In the genomic region with DNA sequence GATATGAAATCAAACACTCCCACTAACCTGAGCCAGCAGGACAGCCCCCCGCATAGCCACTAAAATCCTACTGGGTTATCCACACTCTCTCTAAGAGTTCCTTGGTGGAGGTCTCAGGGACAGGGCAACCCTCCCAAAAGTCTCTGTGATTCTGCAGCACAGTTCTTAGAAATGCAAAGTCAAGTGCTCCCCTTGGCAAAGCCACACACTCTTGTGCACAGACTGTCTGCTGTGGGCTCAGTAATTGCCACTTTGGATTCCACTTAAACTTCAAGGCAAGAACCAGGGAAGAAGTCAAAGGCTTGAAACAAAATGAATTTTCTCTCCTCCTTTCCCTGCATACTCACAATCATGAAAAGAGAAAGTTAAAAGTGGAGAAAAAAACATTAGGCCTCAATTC, we compare ENCODE assay signal across 21 cellular contexts.
"Had no signal": no experiment of that assay in that cellular context is flagged by ENCODE, and none has a peak within 500 bp of the region (broad histone marks: within the 10 kb centered on the region; RNA-seq: fewer than 3 reads in every experiment).

No MANE protein-coding gene starts in this region.

- H3K27me3 Mint-ChIP-seq: activated CD8-positive, alpha-beta T cell treated with anti-CD3 and anti-CD28 coated beads for 36 hours; activated naive CD8-positive, alpha-beta T cell treated with anti-CD3 and anti-CD28 coated beads, Interleukin-2, amount 10 ng/mL, durations not matched to agents 7 days and 5 days had no signal

- H3K9me3 Mint-ChIP-seq: activated CD8-positive, alpha-beta T cell treated with anti-CD3 and anti-CD28 coated beads for 36 hours; activated naive CD8-positive, alpha-beta T cell treated with anti-CD3 and anti-CD28 coated beads, Interleukin-2, amount 10 ng/mL, durations not matched to agents 7 days and 5 days had no signal

- H3K27me3 ChIP-seq: adrenal gland had no signal

- ATAC-seq: activated CD4-positive, CD25-positive, alpha-beta regulatory T cell treated with anti-CD3 and anti-CD28 coated beads, Interleukin-2, amount 50 U/mL, for 24 hours; activated CD8-positive, alpha-beta T cell treated with anti-CD3 and anti-CD28 coated beads for 36 hours; Panc1; SK-N-SH treated with all-trans-retinoic acid at 6 μM for 48 hours had no signal

- H3K9me3 ChIP-seq: adrenal gland had no signal

- H3K4me3 Mint-ChIP-seq: activated CD8-positive, alpha-beta T cell treated with anti-CD3 and anti-CD28 coated beads for 36 hours; activated naive CD8-positive, alpha-beta T cell treated with anti-CD3 and anti-CD28 coated beads, Interleukin-2, amount 10 ng/mL, durations not matched to agents 7 days and 5 days; T-helper 1 cell treated with Interleukin-12 subunit alpha and Interleukin-12 subunit beta and Interleukin-4 antibody, amounts not matched to agents 30 μg/mL and 1 μg/mL, for 36 hours had no signal

- H3K4me3 ChIP-seq: adrenal gland had no signal

- DNase-seq: activated CD4-positive, alpha-beta T cell treated with anti-CD3 and anti-CD28 coated beads for 4 hours; activated CD8-positive, alpha-beta memory T cell treated with anti-CD3 and anti-CD28 coated beads, Interleukin-2, amount 50 U/mL, for 4 hours; activated CD8-positive, alpha-beta T cell treated with anti-CD3 and anti-CD28 coated beads for 36 hours; activated naive CD4-positive, alpha-beta T cell treated with anti-CD3 and anti-CD28 coated beads, Interleukin-2, amount 50 U/mL, for 16 hours; activated naive CD8-positive, alpha-beta T cell treated with anti-CD3 and anti-CD28 coated beads, Interleukin-2, amount 10 ng/mL, durations not matched to agents 7 days and 5 days; adrenal gland; anterior cingulate cortex; KG1; NCI-H1092; NCI-H1930; NCI-H2107; NCI-H510A treated with DMSO at 0.1 percent for 48 hours; NCI-H69; NK-92 treated with Interleukin-12 subunit alpha and Interleukin-12 subunit beta, amount 100 ng/mL, for 24 hours; OCI-M1; RPMI8226; SW 1271 had no signal

- H3K36me3 ChIP-seq: adrenal gland had no signal

- H3K27ac Mint-ChIP-seq: activated CD8-positive, alpha-beta T cell treated with anti-CD3 and anti-CD28 coated beads for 36 hours; activated naive CD8-positive, alpha-beta T cell treated with anti-CD3 and anti-CD28 coated beads, Interleukin-2, amount 10 ng/mL, durations not matched to agents 7 days and 5 days; T-helper 1 cell treated with Interleukin-12 subunit alpha and Interleukin-12 subunit beta and Interleukin-4 antibody, amounts not matched to agents 30 μg/mL and 1 μg/mL, for 36 hours had no signal
